ENCODE assay signal across 29 cellular contexts in genomic region chr7:73621168-73622063, GRCh38. TPM values are rescaled to one million over a fixed set of nuclear protein-coding genes. Genes with fewer than 3 reads are reported as not detected.
"Had no signal": no experiment of that assay in that cellular context is flagged by ENCODE, and none has a peak within 500 bp of the region (broad histone marks: within the 10 kb centered on the region; RNA-seq: fewer than 3 reads in every experiment).

No MANE protein-coding gene starts in this region.

- H3K9me3 ChIP-seq: heart left ventricle, lower lobe of right lung, uterus had no signal

- FAIRE-seq: TTC549 had no signal

- H3K4me3 ChIP-seq: heart left ventricle, lower lobe of right lung, neural progenitor cell, skin epidermis, uterus had no signal

- H3K9me3 Mint-ChIP-seq: activated naive CD4-positive, alpha-beta T cell treated with anti-CD3 and anti-CD28 coated beads, Interleukin-2, amount 10 ng/mL, durations not matched to agents 7 days and 5 days; activated T-helper 1 cell treated with anti-CD3 and anti-CD28 coated beads, Interleukin-12 subunit alpha, Interleukin-12 subunit beta, Interleukin-2, Interleukin-4 antibody, amounts not matched to agents 30 ng/mL and 10 ng/mL and 1 ng/mL, durations not matched to agents 14 hours and 24 hours and 36 hours; natural killer cell; neural progenitor cell; T-helper 1 cell treated with Interleukin-12 subunit alpha and Interleukin-12 subunit beta and Interleukin-4 antibody, amounts not matched to agents 30 μg/mL and 1 μg/mL, for 36 hours; type B pancreatic cell had no signal

- H3K4me3 Mint-ChIP-seq: activated naive CD4-positive, alpha-beta T cell treated with anti-CD3 and anti-CD28 coated beads, Interleukin-2, amount 10 ng/mL, durations not matched to agents 7 days and 5 days; activated T-helper 1 cell treated with anti-CD3 and anti-CD28 coated beads, Interleukin-12 subunit alpha, Interleukin-12 subunit beta, Interleukin-2, Interleukin-4 antibody, amounts not matched to agents 30 ng/mL and 10 ng/mL and 1 ng/mL, durations not matched to agents 14 hours and 24 hours and 36 hours; natural killer cell; T-helper 1 cell treated with Interleukin-12 subunit alpha and Interleukin-12 subunit beta and Interleukin-4 antibody, amounts not matched to agents 30 μg/mL and 1 μg/mL, for 36 hours had no signal

- H3K36me3 Mint-ChIP-seq: activated naive CD4-positive, alpha-beta T cell treated with anti-CD3 and anti-CD28 coated beads, Interleukin-2, amount 10 ng/mL, durations not matched to agents 7 days and 5 days; natural killer cell; neural progenitor cell; type B pancreatic cell had no signal

- H2AFZ ChIP-seq: neural progenitor cell had no signal

- H3K4me2 ChIP-seq: neural progenitor cell had no signal

- H3K9ac ChIP-seq: neural progenitor cell had no signal

- H3K27ac ChIP-seq: heart left ventricle, lower lobe of right lung, neural progenitor cell, skin epidermis, uterus, VCaP had no signal

- DNase-seq: activated CD4-positive, alpha-beta T cell treated with anti-CD3 and anti-CD28 coated beads for 4 hours; activated CD4-positive, alpha-beta T cell treated with anti-CD3 and anti-CD28 coated beads, Interleukin-2, amount 50 U/mL, for 4 hours; activated CD8-positive, alpha-beta memory T cell treated with anti-CD3 and anti-CD28 coated beads for 24 hours; activated effector memory CD4-positive, alpha-beta T cell treated with anti-CD3 and anti-CD28 coated beads, Interleukin-2, amount 50 U/mL, for 16 hours; activated naive CD4-positive, alpha-beta T cell treated with anti-CD3 and anti-CD28 coated beads, Interleukin-2, amount 10 ng/mL, durations not matched to agents 7 days and 5 days; amniotic stem cell; caudate nucleus; foreskin fibroblast; heart left ventricle; kidney glomerular epithelial cell; lower lobe of right lung; mesenchymal stem cell; natural killer cell; posterior cingulate gyrus; stimulated activated CD4-positive, alpha-beta T cell treated with anti-CD3 and anti-CD28 coated beads, Interleukin-12 subunit alpha, Interleukin-12 subunit beta, amount 100 ng/mL, for 4 hours; stimulated activated CD4-positive, alpha-beta T cell treated with anti-CD3 and anti-CD28 coated beads, Interleukin-4, amount 100 ng/mL, for 1 hour; stimulated activated naive CD8-positive, alpha-beta T cell treated with anti-CD3 and anti-CD28 coated beads, Interleukin-15, Interleukin-2, amounts not matched to agents 100 U/mL and 50 U/mL, for 24 hours; T-helper 9 cell; uterus had no signal

- H3K36me3 ChIP-seq: heart left ventricle, lower lobe of right lung, neural progenitor cell, uterus had no signal

- ATAC-seq: esophagus mucosa; heart left ventricle; left lobe of liver; lower lobe of right lung; natural killer cell; sciatic nerve; stimulated activated naive CD8-positive, alpha-beta T cell treated with anti-CD3 and anti-CD28 coated beads, Interleukin-15, Interleukin-2, amounts not matched to agents 100 U/mL and 50 U/mL, for 24 hours had no signal

- H3K27ac Mint-ChIP-seq: activated naive CD4-positive, alpha-beta T cell treated with anti-CD3 and anti-CD28 coated beads, Interleukin-2, amount 10 ng/mL, durations not matched to agents 7 days and 5 days; activated T-helper 1 cell treated with anti-CD3 and anti-CD28 coated beads, Interleukin-12 subunit alpha, Interleukin-12 subunit beta, Interleukin-2, Interleukin-4 antibody, amounts not matched to agents 30 ng/mL and 10 ng/mL and 1 ng/mL, durations not matched to agents 14 hours and 24 hours and 36 hours; natural killer cell; neural progenitor cell; T-helper 1 cell treated with Interleukin-12 subunit alpha and Interleukin-12 subunit beta and Interleukin-4 antibody, amounts not matched to agents 30 μg/mL and 1 μg/mL, for 36 hours; type B pancreatic cell had no signal

RNA-seq across cellular contexts. Expression of gene MLXIPL, which starts 2.9 kb away (rescaled TPM):
- total RNA-seq: activated T-helper 1 cell treated with anti-CD3 and anti-CD28 coated beads, Interleukin-12 subunit alpha, Interleukin-12 subunit beta, Interleukin-2, Interleukin-4 antibody, amounts not matched to agents 30 ng/mL and 10 ng/mL and 1 ng/mL, durations not matched to agents 14 hours and 24 hours and 36 hours; natural killer cell had no signal
